5 cellular contexts compared by ENCODE assay signal in the genomic region with DNA sequence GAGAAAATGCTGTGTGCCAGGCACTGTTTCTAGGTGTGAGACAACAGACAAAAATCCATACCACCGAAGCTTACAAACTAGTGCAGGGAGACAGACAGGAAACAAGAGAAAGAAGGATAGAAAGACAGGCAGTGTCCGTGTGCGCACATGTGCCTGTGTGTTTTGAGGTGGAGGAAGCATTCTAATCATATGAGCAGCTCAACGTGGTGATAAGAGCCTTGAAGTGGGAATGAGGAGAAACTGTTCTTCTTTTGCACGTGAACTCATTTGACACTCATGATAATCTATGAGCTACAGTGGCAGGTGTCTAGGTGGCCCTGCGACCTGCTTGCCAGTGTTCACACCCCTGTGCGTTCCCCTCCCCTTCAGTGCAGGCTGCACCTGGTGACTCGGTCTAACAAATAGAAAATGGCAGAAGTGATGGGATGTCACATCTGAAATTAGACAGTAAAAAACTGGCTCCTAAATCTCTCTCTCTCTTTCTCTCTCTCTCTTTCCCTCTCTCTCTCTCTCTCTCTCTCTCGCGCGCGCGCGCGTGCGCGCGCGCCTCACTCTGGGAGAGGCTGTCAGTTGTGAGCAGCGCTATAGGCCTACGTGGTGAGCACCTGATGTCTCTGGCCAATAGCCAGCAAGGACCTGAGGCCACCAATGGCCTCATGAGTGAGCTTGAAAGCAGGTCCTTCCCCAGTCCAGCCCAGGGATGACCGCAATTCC.
"Had no signal": no experiment of that assay in that cellular context is flagged by ENCODE, and none has a peak within 500 bp of the region (broad histone marks: within the 10 kb centered on the region; RNA-seq: fewer than 3 reads in every experiment).

No MANE protein-coding gene starts in this region.

- DNase-seq: H9, HCEC 1CT, HFFc6, KG1 had no signal

- H2AFZ ChIP-seq: GM23338 had no signal

- H3K4me3 ChIP-seq: GM23338 had no signal

- H3K4me2 ChIP-seq: GM23338 had no signal
